8 cellular contexts compared by ENCODE assay signal in the genomic region with DNA sequence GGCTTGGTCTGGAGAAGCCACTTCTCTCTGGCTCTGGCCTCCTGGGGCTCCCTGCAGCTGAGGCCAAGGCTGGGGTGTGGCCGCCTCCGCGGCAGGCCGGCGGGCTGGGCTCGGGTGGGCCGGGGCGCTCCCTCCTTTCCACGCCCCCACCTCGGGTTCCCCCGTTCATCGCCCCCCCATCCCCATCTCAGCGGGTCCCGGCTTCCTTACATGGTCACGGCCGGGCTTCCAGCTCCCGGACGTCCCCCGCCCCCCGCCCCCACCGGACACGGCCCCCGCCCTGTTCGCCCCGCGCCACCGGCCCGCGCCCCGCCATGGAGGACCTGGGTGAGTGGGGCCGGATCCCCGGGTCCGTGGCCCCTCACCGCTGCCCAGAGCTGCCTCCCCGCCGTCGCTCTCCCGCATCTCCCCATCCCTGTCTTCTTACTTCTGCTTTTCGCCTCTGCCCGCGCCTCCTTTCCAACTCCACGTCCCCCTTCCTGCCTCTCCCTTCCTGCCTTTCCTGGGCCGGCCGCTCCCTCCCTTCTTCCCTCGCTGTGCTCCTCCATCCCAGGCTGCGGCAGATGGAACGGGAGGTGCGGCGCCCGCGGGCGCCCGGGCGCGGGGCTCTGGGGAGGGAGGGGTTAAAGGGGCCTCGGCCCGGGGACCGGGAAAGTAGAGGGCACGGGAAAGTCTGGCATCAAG. TPM values are rescaled to one million over a fixed set of nuclear protein-coding genes. Genes with fewer than 3 reads are reported as not detected.
DNase-seq lines count a peak whose midpoint lies in the region; ATAC-seq and TF ChIP-seq lines count a peak whose summit lies in the region.

A gene (plus strand): TSS at position 278 of the 684 bp plus-strand sequence. CDS start 37 bp downstream, at position 315.

- TF ChIP-seq POLR2A in vagina (IDR thresholded peaks at IDR 0.05): peak in 1 of 2 donors; percentile 9

- intact Hi-C loops in mucosa of descending colon (cut with DNase I, micrococcal nuclease) (no loop called here), vagina (cut with DNase I) (loop anchor here (5.0 kb wide), 1 partner anchor 35 kb away; a partner anchor contains a TSS)

- H3K4me1 ChIP-seq in SK-N-SH (ENCODE audit: control insufficient read depth in 1 of 2, insufficient read depth in 2 of 2, low read depth in 1 of 2, low read length in 1 of 2) (peaks cover 0 to 12% of the 10 kb centered on the region in 2 experiments; a peak in 1 of 4 replicates), mucosa of descending colon (ENCODE audit: low read depth) (peaks cover 14% of the 10 kb centered on the region), vagina (peaks cover 36% of the 10 kb centered on the region)

- H3K27ac ChIP-seq in SK-N-SH (ENCODE audit: low read depth in 2 of 2, low read length in 1 of 2) (peak within 1 kb of the TSS; percentile 74 to 94), vagina (peak within 1 kb of the TSS; percentile 96)

- POLR2A ChIA-PET in SK-N-SH (lab: Yijun Ruan, JAX): interaction anchor here (1.1 to 1.3 kb wide), 4 partner anchors 11 to 354 kb away, joined by 3 to 12 read pairs (median 4); a partner anchor contains a TSS

- H3K9me2 ChIP-seq in SK-N-SH: no peaks in the 10 kb centered on the region

- H3K27me3 ChIP-seq in SK-N-SH (ENCODE audit: insufficient read depth): no peaks in the 10 kb centered on the region
- no peaks in the 10 kb centered on the region for H3K27me3 ChIP-seq in vagina

- no peak for TF ChIP-seq RAD21 in SK-N-SH (IDR thresholded peaks at IDR 0.05; ENCODE audit: low read length)

- peak within 1 kb of the TSS; percentile 75 for H3K4me2 ChIP-seq in SK-N-SH

- H3K4me3 ChIP-seq in SK-N-SH (ENCODE audit: low read depth in 2 of 2, low read length in 1 of 2) (peak within 1 kb of the TSS; percentile 54 to 81), epithelial cell of proximal tubule (ENCODE audit: low read depth, low read length) (peak within 1 kb of the TSS; percentile 78), mucosa of descending colon (peak within 1 kb of the TSS; percentile 28), vagina (peak within 1 kb of the TSS; percentile 72 to 76)

- peaks cover 34% of the 10 kb centered on the region for H3F3A ChIP-seq in SK-N-SH (replicated peaks; ENCODE audit: insufficient read depth)

- TF ChIP-seq CTCF in SK-N-SH (IDR thresholded peaks at IDR 0.05): no peak
- TF ChIP-seq CTCF in epithelial cell of proximal tubule (conservative IDR thresholded peaks at IDR 0.05; ENCODE audit: low read depth, low read length): no peak
- no peak for TF ChIP-seq CTCF in mucosa of descending colon (IDR thresholded peaks at IDR 0.05)
- TF ChIP-seq CTCF in vagina (IDR thresholded peaks at IDR 0.05): no peak

- H3K79me2 ChIP-seq in SK-N-SH (ENCODE audit: insufficient read depth): peaks cover 45% of the 10 kb centered on the region

- DNase-seq in NCI-H82 (lab: John Stamatoyannopoulos, UW): peak; percentile 20
- no peak for DNase-seq in NCI-H82 treated with DMSO at 0.1 percent for 48 hours (lab: John Stamatoyannopoulos, UW; ENCODE audit: unreplicated experiment)
- DNase-seq in SK-N-SH: peak; percentile 89
- no peak for DNase-seq in epithelial cell of proximal tubule (ENCODE audit: low read depth)
- DNase-seq in mucosa of descending colon: peak; percentile 56 to 76 (median 76)
- DNase-seq in vagina (ENCODE audit: extremely low spot score in 2 of 2): no peak
- no peak for DNase-seq in HPDE6-E6E7 (ENCODE audit: extremely low spot score)

- H3K9me3 ChIP-seq in SK-N-SH: no peaks in the 10 kb centered on the region
- no peaks in the 10 kb centered on the region for H3K9me3 ChIP-seq in mucosa of descending colon
- no peaks in the 10 kb centered on the region for H3K9me3 ChIP-seq in vagina

- H3K36me3 ChIP-seq in SK-N-SH (replicated peaks in 1 of 2; ENCODE audit: control insufficient read depth in 1 of 2, insufficient read depth in 2 of 2, low read length in 1 of 2) (peaks cover 23 to 24% of the 10 kb centered on the region in 2 experiments), mucosa of descending colon (ENCODE audit: low read depth) (no peaks in the 10 kb centered on the region), vagina (peaks cover 0 to 40% of the 10 kb centered on the region in 2 donors)

- peak within 1 kb of the TSS; percentile 97 for H3K9ac ChIP-seq in SK-N-SH

- H2AFZ ChIP-seq in SK-N-SH (ENCODE audit: low read depth): peak within 1 kb of the TSS; percentile 86

- 0% methylated on average over 23 of the region's 59 CpGs for WGBS in SK-N-SH (ENCODE audit: low lambda C conversion rate)

- ATAC-seq in mucosa of descending colon (peak; percentile 34), HG02588 (IDR thresholded peaks at IDR 0.05; ENCODE audit: unreplicated experiment) (no peak)

- no peak for TF ChIP-seq EP300 in SK-N-SH (IDR thresholded peaks at IDR 0.05; ENCODE audit: borderline replicate concordance in 1 of 2, low read depth in 1 of 2, low read length in 1 of 2)

- H4K20me1 ChIP-seq in SK-N-SH (ENCODE audit: insufficient read depth): peaks cover 20% of the 10 kb centered on the region

- CTCF ChIA-PET in SK-N-SH (lab: Yijun Ruan, JAX): interaction anchor here (0.6 to 5.7 kb wide), 4 partner anchors 10 to 28 kb away, joined by 3 to 68 read pairs (median 5); a partner anchor contains a TSS

TF ChIP-seq in SK-N-SH, 30 proteins besides CTCF, POLR2A, EP300 and RAD21:
- TF ChIP-seq ELF1 (IDR thresholded peaks at IDR 0.05) (no peak; the same call in 1 of the 2 replicates), YY1 (IDR thresholded peaks at IDR 0.05; ENCODE audit: low read depth) (peak; percentile 54; the same call in 1 of the 2 replicates), GABPA (IDR thresholded peaks at IDR 0.05; ENCODE audit: low read depth) (peak; percentile 25; the same call in 1 of the 2 replicates), TEAD4 (IDR thresholded peaks at IDR 0.05; ENCODE audit: borderline replicate concordance, insufficient read depth) (no peak), POLR2AphosphoS5 (IDR thresholded peaks at IDR 0.05; ENCODE audit: low read depth, low read length) (peak; percentile 78), FOXJ3 (CRISPR knock-in tag; IDR thresholded peaks at IDR 0.05) (no peak), NRF1 (IDR thresholded peaks at IDR 0.05; ENCODE audit: low read depth, low read length) (no peak), JUND (IDR thresholded peaks at IDR 0.05) (no peak)
- TF ChIP-seq, protein P1, sequence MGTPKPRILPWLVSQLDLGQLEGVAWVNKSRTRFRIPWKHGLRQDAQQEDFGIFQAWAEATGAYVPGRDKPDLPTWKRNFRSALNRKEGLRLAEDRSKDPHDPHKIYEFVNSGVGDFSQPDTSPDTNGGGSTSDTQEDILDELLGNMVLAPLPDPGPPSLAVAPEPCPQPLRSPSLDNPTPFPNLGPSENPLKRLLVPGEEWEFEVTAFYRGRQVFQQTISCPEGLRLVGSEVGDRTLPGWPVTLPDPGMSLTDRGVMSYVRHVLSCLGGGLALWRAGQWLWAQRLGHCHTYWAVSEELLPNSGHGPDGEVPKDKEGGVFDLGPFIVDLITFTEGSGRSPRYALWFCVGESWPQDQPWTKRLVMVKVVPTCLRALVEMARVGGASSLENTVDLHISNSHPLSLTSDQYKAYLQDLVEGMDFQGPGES (IDR thresholded peaks at IDR 0.05; ENCODE audit: low read depth, low read length): no peak
TF ChIP-seq in SK-N-SH: peak in this region for 3.

RNA-seq across cellular contexts. Expression of the gene that starts here (rescaled TPM):
- polyA plus RNA-seq in SK-N-SH (2012; rRNA removed): 29.7 and 30.4 TPM in 2 replicates
- 15.3 and 29.1 TPM in 2 replicates for polyA plus RNA-seq in SK-N-SH (2012; cell fraction: cytosol; rRNA removed)
- polyA plus RNA-seq in SK-N-SH (2012; cell fraction: nucleus; rRNA removed): 90.7 and 142 TPM in 2 replicates
- total RNA-seq in epithelial cell of proximal tubule (56.8 and 62.2 TPM in 2 replicates), mucosa of descending colon (100 to 1,000 TPM in 1 of 3 donors, 10 to 100 TPM in 1, 1 to 10 TPM in 1; 7.8 to 227 (median 26.1) TPM), vagina (114 TPM)

Comparison
In these comparisons a context has a peak if more than half of its experiments do, and no peak if none do; other contexts are left out.
1. DNase-seq: peak in NCI-H82 (single experiment), SK-N-SH (single experiment) and mucosa of descending colon (3 of 3); none in NCI-H82 treated with DMSO at 0.1 percent for 48 hours (single experiment), epithelial cell of proximal tubule (single experiment), vagina (0 of 2) and HPDE6-E6E7 (single experiment).
2. H3K4me3 ChIP-seq: peak in every context shown above with its lines; median percentile 78 in epithelial cell of proximal tubule; 74 in vagina; 68 in SK-N-SH; 28 in mucosa of descending colon.